In genomic region chr19:17847538-17848366, GRCh38 we compare ENCODE assay signal across 1 cellular context.
TF ChIP-seq lines count a peak whose summit lies in the region.

Gene JAK3, minus strand, starts transcription at chr19:17847982. Its CDS starts 3,565 bp downstream, at chr19:17844417.

TF ChIP-seq in HepG2, 621 proteins besides CTCF, POLR2A, EP300 and RAD21 (continued from another document and continues in another):
- TF ChIP-seq FOXP4 (CRISPR knock-in tag; IDR thresholded peaks at IDR 0.05), result no peak
- TF ChIP-seq, protein P1, sequence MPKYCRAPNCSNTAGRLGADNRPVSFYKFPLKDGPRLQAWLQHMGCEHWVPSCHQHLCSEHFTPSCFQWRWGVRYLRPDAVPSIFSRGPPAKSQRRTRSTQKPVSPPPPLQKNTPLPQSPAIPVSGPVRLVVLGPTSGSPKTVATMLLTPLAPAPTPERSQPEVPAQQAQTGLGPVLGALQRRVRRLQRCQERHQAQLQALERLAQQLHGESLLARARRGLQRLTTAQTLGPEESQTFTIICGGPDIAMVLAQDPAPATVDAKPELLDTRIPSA (CRISPR knock-in tag; IDR thresholded peaks at IDR 0.05; ENCODE audit: borderline replicate concordance), result no peak
- TF ChIP-seq, protein P2, sequence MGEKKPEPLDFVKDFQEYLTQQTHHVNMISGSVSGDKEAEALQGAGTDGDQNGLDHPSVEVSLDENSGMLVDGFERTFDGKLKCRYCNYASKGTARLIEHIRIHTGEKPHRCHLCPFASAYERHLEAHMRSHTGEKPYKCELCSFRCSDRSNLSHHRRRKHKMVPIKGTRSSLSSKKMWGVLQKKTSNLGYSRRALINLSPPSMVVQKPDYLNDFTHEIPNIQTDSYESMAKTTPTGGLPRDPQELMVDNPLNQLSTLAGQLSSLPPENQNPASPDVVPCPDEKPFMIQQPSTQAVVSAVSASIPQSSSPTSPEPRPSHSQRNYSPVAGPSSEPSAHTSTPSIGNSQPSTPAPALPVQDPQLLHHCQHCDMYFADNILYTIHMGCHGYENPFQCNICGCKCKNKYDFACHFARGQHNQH (CRISPR knock-in tag; IDR thresholded peaks at IDR 0.05), result no peak
- no peak for TF ChIP-seq ZNF7 (CRISPR knock-in tag; IDR thresholded peaks at IDR 0.05)
- no peak for TF ChIP-seq BORCS8-MEF2B (CRISPR knock-in tag; IDR thresholded peaks at IDR 0.05)
- TF ChIP-seq HHEX (CRISPR knock-in tag; IDR thresholded peaks at IDR 0.05), result no peak
- TF ChIP-seq SRSF1 (optimal IDR thresholded peaks at IDR 0.05; ENCODE audit: low read depth, low read length), result no peak
- no peak for TF ChIP-seq STAG1 (CRISPR knock-in tag; IDR thresholded peaks at IDR 0.05)
- TF ChIP-seq ZNF740 (CRISPR knock-in tag; IDR thresholded peaks at IDR 0.05), result no peak
- no peak for TF ChIP-seq EZH2 (conservative IDR thresholded peaks at IDR 0.05; ENCODE audit: low read depth, low read length)
- TF ChIP-seq ZNF776 (CRISPR knock-in tag; IDR thresholded peaks at IDR 0.05), result no peak
- TF ChIP-seq ZBTB1 (CRISPR knock-in tag; IDR thresholded peaks at IDR 0.05; ENCODE audit: borderline replicate concordance), result no peak
- TF ChIP-seq ZNF317 (CRISPR knock-in tag; IDR thresholded peaks at IDR 0.05), result no peak
- TF ChIP-seq HOXA9 (CRISPR knock-in tag; IDR thresholded peaks at IDR 0.05; ENCODE audit: borderline replicate concordance), result no peak
- TF ChIP-seq, protein P3, sequence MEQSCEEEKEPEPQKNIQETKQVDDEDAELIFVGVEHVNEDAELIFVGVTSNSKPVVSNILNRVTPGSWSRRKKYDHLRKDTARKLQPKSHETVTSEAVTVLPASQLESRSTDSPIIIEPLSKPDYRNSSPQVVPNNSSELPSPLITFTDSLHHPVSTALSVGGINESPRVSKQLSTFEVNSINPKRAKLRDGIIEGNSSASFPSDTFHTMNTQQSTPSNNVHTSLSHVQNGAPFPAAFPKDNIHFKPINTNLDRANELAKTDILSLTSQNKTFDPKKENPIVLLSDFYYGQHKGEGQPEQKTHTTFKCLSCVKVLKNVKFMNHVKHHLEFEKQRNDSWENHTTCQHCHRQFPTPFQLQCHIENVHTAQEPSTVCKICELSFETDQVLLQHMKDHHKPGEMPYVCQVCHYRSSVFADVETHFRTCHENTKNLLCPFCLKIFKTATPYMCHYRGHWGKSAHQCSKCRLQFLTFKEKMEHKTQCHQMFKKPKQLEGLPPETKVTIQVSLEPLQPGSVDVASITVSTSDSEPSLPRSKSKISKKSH (CRISPR knock-in tag; IDR thresholded peaks at IDR 0.05; ENCODE audit: borderline replicate concordance), result no peak
- TF ChIP-seq KDM1A (CRISPR knock-in tag; IDR thresholded peaks at IDR 0.05), result no peak
- TF ChIP-seq, protein P4, sequence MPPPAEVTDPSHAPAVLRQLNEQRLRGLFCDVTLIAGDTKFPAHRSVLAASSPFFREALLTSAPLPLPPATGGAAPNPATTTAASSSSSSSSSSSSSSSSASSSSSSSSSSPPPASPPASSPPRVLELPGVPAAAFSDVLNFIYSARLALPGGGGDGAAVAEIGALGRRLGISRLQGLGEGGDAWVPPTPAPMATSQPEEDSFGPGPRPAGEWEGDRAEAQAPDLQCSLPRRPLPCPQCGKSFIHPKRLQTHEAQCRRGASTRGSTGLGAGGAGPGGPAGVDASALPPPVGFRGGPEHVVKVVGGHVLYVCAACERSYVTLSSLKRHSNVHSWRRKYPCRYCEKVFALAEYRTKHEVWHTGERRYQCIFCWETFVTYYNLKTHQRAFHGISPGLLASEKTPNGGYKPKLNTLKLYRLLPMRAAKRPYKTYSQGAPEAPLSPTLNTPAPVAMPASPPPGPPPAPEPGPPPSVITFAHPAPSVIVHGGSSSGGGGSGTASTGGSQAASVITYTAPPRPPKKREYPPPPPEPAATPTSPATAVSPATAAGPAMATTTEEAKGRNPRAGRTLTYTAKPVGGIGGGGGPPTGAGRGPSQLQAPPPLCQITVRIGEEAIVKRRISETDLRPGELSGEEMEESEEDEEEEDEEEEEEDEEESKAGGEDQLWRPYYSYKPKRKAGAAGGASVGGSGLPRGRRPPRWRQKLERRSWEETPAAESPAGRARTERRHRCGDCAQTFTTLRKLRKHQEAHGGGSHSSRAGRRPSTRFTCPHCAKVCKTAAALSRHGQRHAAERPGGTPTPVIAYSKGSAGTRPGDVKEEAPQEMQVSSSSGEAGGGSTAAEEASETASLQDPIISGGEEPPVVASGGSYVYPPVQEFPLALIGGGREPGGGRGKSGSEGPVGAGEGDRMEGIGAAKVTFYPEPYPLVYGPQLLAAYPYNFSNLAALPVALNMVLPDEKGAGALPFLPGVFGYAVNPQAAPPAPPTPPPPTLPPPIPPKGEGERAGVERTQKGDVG (CRISPR knock-in tag; IDR thresholded peaks at IDR 0.05; ENCODE audit: borderline replicate concordance), result no peak
- peak; percentile 55 for TF ChIP-seq ASH2L (IDR thresholded peaks at IDR 0.05; ENCODE audit: insufficient read length, low read depth, low read length)
- no peak for TF ChIP-seq ZBTB10 (CRISPR knock-in tag; IDR thresholded peaks at IDR 0.05; ENCODE audit: borderline replicate concordance)
- no peak for TF ChIP-seq JARID2 (CRISPR knock-in tag; IDR thresholded peaks at IDR 0.05; ENCODE audit: insufficient replicate concordance)
- peak; percentile 77 for TF ChIP-seq HNRNPL (IDR thresholded peaks at IDR 0.05; ENCODE audit: low read depth, low read length)
- TF ChIP-seq JDP2 (CRISPR knock-in tag; IDR thresholded peaks at IDR 0.05; ENCODE audit: borderline replicate concordance), result no peak
- TF ChIP-seq FOSL2 (CRISPR knock-in tag; IDR thresholded peaks at IDR 0.05), result no peak
- TF ChIP-seq, protein P5, sequence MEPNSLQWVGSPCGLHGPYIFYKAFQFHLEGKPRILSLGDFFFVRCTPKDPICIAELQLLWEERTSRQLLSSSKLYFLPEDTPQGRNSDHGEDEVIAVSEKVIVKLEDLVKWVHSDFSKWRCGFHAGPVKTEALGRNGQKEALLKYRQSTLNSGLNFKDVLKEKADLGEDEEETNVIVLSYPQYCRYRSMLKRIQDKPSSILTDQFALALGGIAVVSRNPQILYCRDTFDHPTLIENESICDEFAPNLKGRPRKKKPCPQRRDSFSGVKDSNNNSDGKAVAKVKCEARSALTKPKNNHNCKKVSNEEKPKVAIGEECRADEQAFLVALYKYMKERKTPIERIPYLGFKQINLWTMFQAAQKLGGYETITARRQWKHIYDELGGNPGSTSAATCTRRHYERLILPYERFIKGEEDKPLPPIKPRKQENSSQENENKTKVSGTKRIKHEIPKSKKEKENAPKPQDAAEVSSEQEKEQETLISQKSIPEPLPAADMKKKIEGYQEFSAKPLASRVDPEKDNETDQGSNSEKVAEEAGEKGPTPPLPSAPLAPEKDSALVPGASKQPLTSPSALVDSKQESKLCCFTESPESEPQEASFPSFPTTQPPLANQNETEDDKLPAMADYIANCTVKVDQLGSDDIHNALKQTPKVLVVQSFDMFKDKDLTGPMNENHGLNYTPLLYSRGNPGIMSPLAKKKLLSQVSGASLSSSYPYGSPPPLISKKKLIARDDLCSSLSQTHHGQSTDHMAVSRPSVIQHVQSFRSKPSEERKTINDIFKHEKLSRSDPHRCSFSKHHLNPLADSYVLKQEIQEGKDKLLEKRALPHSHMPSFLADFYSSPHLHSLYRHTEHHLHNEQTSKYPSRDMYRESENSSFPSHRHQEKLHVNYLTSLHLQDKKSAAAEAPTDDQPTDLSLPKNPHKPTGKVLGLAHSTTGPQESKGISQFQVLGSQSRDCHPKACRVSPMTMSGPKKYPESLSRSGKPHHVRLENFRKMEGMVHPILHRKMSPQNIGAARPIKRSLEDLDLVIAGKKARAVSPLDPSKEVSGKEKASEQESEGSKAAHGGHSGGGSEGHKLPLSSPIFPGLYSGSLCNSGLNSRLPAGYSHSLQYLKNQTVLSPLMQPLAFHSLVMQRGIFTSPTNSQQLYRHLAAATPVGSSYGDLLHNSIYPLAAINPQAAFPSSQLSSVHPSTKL (CRISPR knock-in tag; IDR thresholded peaks at IDR 0.05), result no peak
- TF ChIP-seq, protein P6, sequence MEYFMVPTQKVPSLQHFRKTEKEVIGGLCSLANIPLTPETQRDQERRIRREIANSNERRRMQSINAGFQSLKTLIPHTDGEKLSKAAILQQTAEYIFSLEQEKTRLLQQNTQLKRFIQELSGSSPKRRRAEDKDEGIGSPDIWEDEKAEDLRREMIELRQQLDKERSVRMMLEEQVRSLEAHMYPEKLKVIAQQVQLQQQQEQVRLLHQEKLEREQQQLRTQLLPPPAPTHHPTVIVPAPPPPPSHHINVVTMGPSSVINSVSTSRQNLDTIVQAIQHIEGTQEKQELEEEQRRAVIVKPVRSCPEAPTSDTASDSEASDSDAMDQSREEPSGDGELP (IDR thresholded peaks at IDR 0.05; ENCODE audit: borderline replicate concordance, low read depth), result no peak; the same call in 1 of the 2 replicates
- TF ChIP-seq KMT2B (CRISPR knock-in tag; IDR thresholded peaks at IDR 0.05), result 0 out of 2 replicates have a peak, but pooled peaks have one; percentile 20
- no peak for TF ChIP-seq ZNF562 (CRISPR knock-in tag; IDR thresholded peaks at IDR 0.05; ENCODE audit: borderline replicate concordance)
- TF ChIP-seq PAWR (CRISPR knock-in tag; IDR thresholded peaks at IDR 0.05; ENCODE audit: borderline replicate concordance), result no peak
- no peak for TF ChIP-seq FOXK1 (CRISPR knock-in tag; IDR thresholded peaks at IDR 0.05; ENCODE audit: borderline replicate concordance, low read depth)
- no peak for TF ChIP-seq RBAK (CRISPR knock-in tag; IDR thresholded peaks at IDR 0.05)
- no peak for TF ChIP-seq ZNF570 (CRISPR knock-in tag; IDR thresholded peaks at IDR 0.05; ENCODE audit: borderline replicate concordance)
- TF ChIP-seq KDM2A (CRISPR knock-in tag; IDR thresholded peaks at IDR 0.05; ENCODE audit: borderline replicate concordance, low read depth), result peak; percentile 43; the same call in 1 of the 2 replicates
- no peak for TF ChIP-seq FOXJ3 (CRISPR knock-in tag; IDR thresholded peaks at IDR 0.05; ENCODE audit: borderline replicate concordance)
- no peak for TF ChIP-seq KDM5B (CRISPR knock-in tag; IDR thresholded peaks at IDR 0.05; ENCODE audit: borderline replicate concordance)
- TF ChIP-seq MAFF (IDR thresholded peaks at IDR 0.05; ENCODE audit: low read depth, low read length), result no peak
- TF ChIP-seq SRSF9 (IDR thresholded peaks at IDR 0.05; ENCODE audit: borderline replicate concordance, insufficient read depth, low read depth, low read length, poor library complexity, severe bottlenecking), result no peak
- TF ChIP-seq ZNF558 (CRISPR knock-in tag; IDR thresholded peaks at IDR 0.05; ENCODE audit: borderline replicate concordance), result peak; percentile 46; the same call in 1 of the 2 replicates
- no peak for TF ChIP-seq KAT2B (IDR thresholded peaks at IDR 0.05; ENCODE audit: borderline replicate concordance, low read depth, low read length)
- TF ChIP-seq ZSCAN25 (CRISPR knock-in tag; IDR thresholded peaks at IDR 0.05), result no peak
- no peak for TF ChIP-seq ZNF674 (CRISPR knock-in tag; IDR thresholded peaks at IDR 0.05; ENCODE audit: low read depth)
- no peak for TF ChIP-seq ZNF747 (CRISPR knock-in tag; IDR thresholded peaks at IDR 0.05; ENCODE audit: borderline replicate concordance)
- TF ChIP-seq MAX (IDR thresholded peaks at IDR 0.05), result peak; percentile 81
- TF ChIP-seq ATF7 (IDR thresholded peaks at IDR 0.05), result no peak
- peak; percentile 55; the same call in 1 of the 2 replicates for TF ChIP-seq ATF7 (CRISPR knock-in tag; IDR thresholded peaks at IDR 0.05)
- TF ChIP-seq BRD4 (CRISPR knock-in tag; IDR thresholded peaks at IDR 0.05), result no peak
- no peak for TF ChIP-seq ZNF382 (CRISPR knock-in tag; IDR thresholded peaks at IDR 0.05; ENCODE audit: borderline replicate concordance)
- TF ChIP-seq, protein P7, sequence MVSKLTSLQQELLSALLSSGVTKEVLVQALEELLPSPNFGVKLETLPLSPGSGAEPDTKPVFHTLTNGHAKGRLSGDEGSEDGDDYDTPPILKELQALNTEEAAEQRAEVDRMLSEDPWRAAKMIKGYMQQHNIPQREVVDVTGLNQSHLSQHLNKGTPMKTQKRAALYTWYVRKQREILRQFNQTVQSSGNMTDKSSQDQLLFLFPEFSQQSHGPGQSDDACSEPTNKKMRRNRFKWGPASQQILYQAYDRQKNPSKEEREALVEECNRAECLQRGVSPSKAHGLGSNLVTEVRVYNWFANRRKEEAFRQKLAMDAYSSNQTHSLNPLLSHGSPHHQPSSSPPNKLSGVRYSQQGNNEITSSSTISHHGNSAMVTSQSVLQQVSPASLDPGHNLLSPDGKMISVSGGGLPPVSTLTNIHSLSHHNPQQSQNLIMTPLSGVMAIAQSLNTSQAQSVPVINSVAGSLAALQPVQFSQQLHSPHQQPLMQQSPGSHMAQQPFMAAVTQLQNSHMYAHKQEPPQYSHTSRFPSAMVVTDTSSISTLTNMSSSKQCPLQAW (CRISPR knock-in tag; IDR thresholded peaks at IDR 0.05), result peak; percentile 65
